ENCODE assay signal across 1 cellular context in genomic region chr5:38726279-38726678, GRCh38.
TF ChIP-seq lines count a peak whose summit lies in the region.

No MANE protein-coding gene starts in this region.

TF ChIP-seq in GM23338, 12 proteins besides CTCF, POLR2A, EP300 and RAD21 (continued from another document):
- TF ChIP-seq ETS1 (IDR thresholded peaks at IDR 0.05) (no peak), NANOG (IDR thresholded peaks at IDR 0.05; ENCODE audit: borderline replicate concordance) (no peak), REST (IDR thresholded peaks at IDR 0.05; ENCODE audit: unreplicated experiment) (no peak)
